ENCODE assay signal across 8 cellular contexts in the genomic region with DNA sequence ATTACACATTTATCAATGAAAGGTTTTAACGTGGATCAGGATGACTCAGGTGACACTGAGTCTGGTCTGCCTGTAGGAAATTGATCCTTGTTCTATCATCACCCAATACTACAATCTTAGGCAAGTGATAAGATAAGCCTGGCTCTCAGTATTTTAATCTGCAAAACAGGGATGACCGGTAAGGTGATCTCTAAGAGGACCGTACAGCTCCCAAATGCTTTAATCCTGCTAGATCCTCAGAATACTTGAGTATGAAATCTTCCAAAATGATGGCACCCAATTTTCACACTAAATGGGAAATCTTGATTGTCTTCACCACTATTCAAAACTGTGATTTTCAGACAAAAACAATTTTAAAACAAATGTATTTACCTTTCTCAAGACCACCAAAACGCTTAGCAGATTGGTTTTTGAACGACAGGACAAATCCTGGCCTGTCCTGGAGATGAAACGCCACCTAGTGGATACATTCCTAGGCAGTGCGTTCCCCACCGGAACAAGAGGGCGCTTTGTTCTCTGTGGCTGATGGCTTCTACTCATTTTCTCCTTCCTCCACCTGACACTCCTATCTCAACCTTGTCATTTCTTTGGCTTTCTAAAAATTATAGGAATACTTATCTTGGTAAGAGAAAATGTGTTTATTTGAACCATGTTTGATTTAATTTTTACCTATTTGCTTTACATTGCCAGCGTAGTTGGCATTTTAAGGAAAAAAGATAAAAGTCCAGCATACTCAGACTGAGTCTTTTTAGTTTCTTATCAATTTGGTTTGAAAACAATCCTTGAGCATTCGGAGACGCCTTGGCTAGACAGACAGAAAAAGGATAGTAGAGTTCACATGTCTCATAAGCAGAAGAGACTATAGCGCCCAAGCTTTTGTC. TPM values are rescaled to one million over a fixed set of nuclear protein-coding genes. Genes with fewer than 3 reads are reported as not detected.
DNase-seq lines count a peak whose midpoint lies in the region; ATAC-seq and TF ChIP-seq lines count a peak whose summit lies in the region.

No MANE protein-coding gene starts in this region.

- intact Hi-C loops in vagina (cut with DNase I) = no loop called here

- H3K4me1 Mint-ChIP-seq in activated T-helper 17 cell treated with anti-CD3 and anti-CD28 coated beads, Interleukin-2, amount 50 U/mL, for 72 hours = no peaks in the 10 kb centered on the region

- H3K4me1 ChIP-seq in foreskin keratinocyte = no peaks in the 10 kb centered on the region
- no peaks in the 10 kb centered on the region for H3K4me1 ChIP-seq in vagina

- no peak for TF ChIP-seq POLR2A in vagina (IDR thresholded peaks at IDR 0.05)

- H3K27ac Mint-ChIP-seq in activated T-helper 17 cell treated with anti-CD3 and anti-CD28 coated beads, Interleukin-2, amount 50 U/mL, for 72 hours = no peak overlapping the region

- no peaks in the 10 kb centered on the region for H3K36me3 ChIP-seq in vagina

- peaks cover 7% of the 10 kb centered on the region for H3K27me3 Mint-ChIP-seq in activated T-helper 17 cell treated with anti-CD3 and anti-CD28 coated beads, Interleukin-2, amount 50 U/mL, for 72 hours

- DNase-seq in COLO668 (lab: John Stamatoyannopoulos, UW; ENCODE audit: unreplicated experiment) = peak; percentile 8
- peak; percentile 27 for DNase-seq in HK-2 (ENCODE audit: unreplicated experiment)
- peak; percentile 61 for DNase-seq in RKO (ENCODE audit: low spot score)
- DNase-seq in foreskin keratinocyte = peak in 1 of 2 donors; percentile 41
- DNase-seq in omental fat pad (ENCODE audit: low spot score) = no peak
- DNase-seq in vagina (ENCODE audit: extremely low spot score in 2 of 2) = no peak

- H3K36me3 Mint-ChIP-seq in activated T-helper 17 cell treated with anti-CD3 and anti-CD28 coated beads, Interleukin-2, amount 50 U/mL, for 72 hours (ENCODE audit: low read depth) = no peaks in the 10 kb centered on the region

- ATAC-seq in GM19395 (IDR thresholded peaks at IDR 0.05; ENCODE audit: unreplicated experiment) = peak; percentile 85
- peak; percentile 76 for ATAC-seq in activated T-helper 17 cell treated with anti-CD3 and anti-CD28 coated beads, Interleukin-2, amount 50 U/mL, for 72 hours (replicated peaks)
- ATAC-seq in foreskin keratinocyte = peak; percentile 92
- ATAC-seq in omental fat pad (ENCODE audit: low FRiP score) = peak; percentile 62

- no peaks in the 10 kb centered on the region for H3K9me3 ChIP-seq in vagina

- H3K9me3 Mint-ChIP-seq in activated T-helper 17 cell treated with anti-CD3 and anti-CD28 coated beads, Interleukin-2, amount 50 U/mL, for 72 hours = no peaks in the 10 kb centered on the region

- no peak overlapping the region for H3K27ac ChIP-seq in foreskin keratinocyte
- no peak overlapping the region for H3K27ac ChIP-seq in vagina

- no peak overlapping the region for H3K4me3 Mint-ChIP-seq in activated T-helper 17 cell treated with anti-CD3 and anti-CD28 coated beads, Interleukin-2, amount 50 U/mL, for 72 hours

- TF ChIP-seq CTCF in foreskin keratinocyte (conservative IDR thresholded peaks at IDR 0.05) (peak; percentile 93), omental fat pad (IDR thresholded peaks at IDR 0.05) (no peak), vagina (IDR thresholded peaks at IDR 0.05) (peak; percentile 38 to 72 (median 49))

- H3K4me3 ChIP-seq in vagina = no peak overlapping the region

- H3K27me3 ChIP-seq in foreskin keratinocyte = no peaks in the 10 kb centered on the region
- H3K27me3 ChIP-seq in vagina = no peaks in the 10 kb centered on the region

RNA-seq across cellular contexts. Expression of gene VCAN, which starts 41.2 kb away (rescaled TPM):
- under 1 TPM in 1 of 2 donors, not detected in 1; 0.13 TPM for total RNA-seq in activated T-helper 17 cell treated with anti-CD3 and anti-CD28 coated beads, Interleukin-2, amount 50 U/mL, for 72 hours
- total RNA-seq in foreskin keratinocyte (2.6 and 5.8 TPM in 2 replicates), omental fat pad (100 to 1,000 TPM in 1 of 4 donors, 10 to 100 TPM in 3; 51.6 to 144 (median 91.3) TPM), vagina (71.2 TPM)
- polyA plus RNA-seq in foreskin keratinocyte = 0.35 and 0.77 TPM in 2 replicates

Comparison
In these comparisons a context has a peak if more than half of its experiments do, and no peak if none do; other contexts are left out.
1. DNase-seq: peak in COLO668 (single experiment), HK-2 (single experiment) and RKO (single experiment); none in omental fat pad (single experiment) and vagina (0 of 2).
2. CTCF ChIP-seq: peak in foreskin keratinocyte (single experiment) and vagina (3 of 3); none in omental fat pad (0 of 3).
3. Peak in every context shown above with its lines, with median percentiles within 50 percentile points of each other: ATAC-seq.